24 cellular contexts compared by ENCODE assay signal in genomic region chr15:29651476-29652072, GRCh38.
DNase-seq lines count a peak whose midpoint lies in the region; ATAC-seq and TF ChIP-seq lines count a peak whose summit lies in the region.
"Had no signal": no experiment of that assay in that cellular context is flagged by ENCODE, and none has a peak within 500 bp of the region (broad histone marks: within the 10 kb centered on the region; RNA-seq: fewer than 3 reads in every experiment).

No MANE protein-coding gene starts in this region.

- H3K27me3 ChIP-seq in endodermal cell (ENCODE audit: control insufficient read depth, insufficient read depth, low read length, poor library complexity, severe bottlenecking), result no peaks in the 10 kb centered on the region
- H3K27me3 ChIP-seq: BLaER1 treated with 17β-estradiol and CSF1 and Interleukin-3, amounts not matched to agents 10 nM and 100 nM; SJSA1 had no signal

- no peak overlapping the region for H3K4me3 ChIP-seq in endodermal cell (ENCODE audit: low read length)
- H3K4me3 ChIP-seq: BLaER1 treated with 17β-estradiol and CSF1 and Interleukin-3, amounts not matched to agents 10 nM and 100 nM; K562; SJSA1 had no signal

- H3K27me3 Mint-ChIP-seq in natural killer cell treated with Interleukin-12 subunit alpha and Interleukin-12 subunit beta and Interleukin-15 and Interleukin-18, amount 100 ng/mL, for 72 hours, result peaks cover 7% of the 10 kb centered on the region in 2 donors
- H3K27me3 Mint-ChIP-seq in natural killer cell (ENCODE audit: low read depth in 2 of 2) (peaks cover 0 to 7% of the 10 kb centered on the region in 2 donors), endodermal cell (ENCODE audit: insufficient read depth) (peaks cover 1% of the 10 kb centered on the region)
- H3K27me3 Mint-ChIP-seq in activated CD4-positive, alpha-beta memory T cell treated with anti-CD3 and anti-CD28 coated beads for 36 hours, result no peaks in the 10 kb centered on the region

- peak; percentile 36 to 45 for ATAC-seq in natural killer cell treated with Interleukin-12 subunit alpha and Interleukin-12 subunit beta and Interleukin-15 and Interleukin-18, amount 100 ng/mL, for 72 hours
- ATAC-seq in natural killer cell, result no peak
- ATAC-seq in stimulated activated effector memory CD8-positive, alpha-beta T cell treated with anti-CD3 and anti-CD28 coated beads, Interleukin-12 subunit alpha, Interleukin-12 subunit beta, amount 100 ng/mL, for 72 hours, result peak; percentile 21
- ATAC-seq: K562, PC-3 had no signal

- no peaks in the 10 kb centered on the region for H3K4me1 ChIP-seq in endodermal cell (ENCODE audit: control insufficient read depth, insufficient read depth, low read length)
- H3K4me1 ChIP-seq: BLaER1 treated with 17β-estradiol and CSF1 and Interleukin-3, amounts not matched to agents 10 nM and 100 nM; SJSA1 had no signal

- CTCF ChIA-PET in activated CD4-positive, alpha-beta memory T cell treated with anti-CD3 and anti-CD28 coated beads for 36 hours (lab: Charles Lee), result no interaction called here

- 89 to 96% methylated on average over 3 to 11 of the region's 11 CpGs for WGBS in endodermal cell (ENCODE audit: insufficient coverage in 1 of 2, insufficient read length in 1 of 2), 2 experiments

- no peak overlapping the region for H3K27ac Mint-ChIP-seq in natural killer cell treated with Interleukin-12 subunit alpha and Interleukin-12 subunit beta and Interleukin-15 and Interleukin-18, amount 100 ng/mL, for 72 hours
- no peak overlapping the region for H3K27ac Mint-ChIP-seq in natural killer cell
- no peak overlapping the region for H3K27ac Mint-ChIP-seq in endodermal cell
- H3K27ac Mint-ChIP-seq in stimulated activated effector memory CD8-positive, alpha-beta T cell treated with anti-CD3 and anti-CD28 coated beads, Interleukin-12 subunit alpha, Interleukin-12 subunit beta, amount 100 ng/mL, for 72 hours, result no peak overlapping the region
- no peak overlapping the region for H3K27ac Mint-ChIP-seq in activated CD4-positive, alpha-beta memory T cell treated with anti-CD3 and anti-CD28 coated beads for 36 hours
- H3K27ac Mint-ChIP-seq: CD4-positive, alpha-beta T cell had no signal

- H3K4me3 Mint-ChIP-seq in natural killer cell treated with Interleukin-12 subunit alpha and Interleukin-12 subunit beta and Interleukin-15 and Interleukin-18, amount 100 ng/mL, for 72 hours, result no peak overlapping the region
- H3K4me3 Mint-ChIP-seq in natural killer cell (no peak overlapping the region), endodermal cell (no peak overlapping the region)
- H3K4me3 Mint-ChIP-seq in stimulated activated effector memory CD8-positive, alpha-beta T cell treated with anti-CD3 and anti-CD28 coated beads, Interleukin-12 subunit alpha, Interleukin-12 subunit beta, amount 100 ng/mL, for 72 hours, result no peak overlapping the region
- no peak overlapping the region for H3K4me3 Mint-ChIP-seq in activated CD4-positive, alpha-beta memory T cell treated with anti-CD3 and anti-CD28 coated beads for 36 hours
- H3K4me3 Mint-ChIP-seq: CD4-positive, alpha-beta T cell had no signal

- peaks cover 0 to 2% of the 10 kb centered on the region in 2 donors for H3K4me1 Mint-ChIP-seq in natural killer cell treated with Interleukin-12 subunit alpha and Interleukin-12 subunit beta and Interleukin-15 and Interleukin-18, amount 100 ng/mL, for 72 hours (ENCODE audit: low read depth in 2 of 2)
- no peaks in the 10 kb centered on the region for H3K4me1 Mint-ChIP-seq in natural killer cell
- peaks cover under 1% of the 10 kb centered on the region for H3K4me1 Mint-ChIP-seq in endodermal cell
- no peaks in the 10 kb centered on the region for H3K4me1 Mint-ChIP-seq in stimulated activated effector memory CD8-positive, alpha-beta T cell treated with anti-CD3 and anti-CD28 coated beads, Interleukin-12 subunit alpha, Interleukin-12 subunit beta, amount 100 ng/mL, for 72 hours
- no peaks in the 10 kb centered on the region for H3K4me1 Mint-ChIP-seq in activated CD4-positive, alpha-beta memory T cell treated with anti-CD3 and anti-CD28 coated beads for 36 hours (ENCODE audit: low read depth)

- no peak overlapping the region for H3K9ac ChIP-seq in endodermal cell (ENCODE audit: extremely low read depth, low read length, poor library complexity, severe bottlenecking)
- H3K9ac ChIP-seq: BLaER1 treated with 17β-estradiol and CSF1 and Interleukin-3, amounts not matched to agents 10 nM and 100 nM had no signal

- no peaks in the 10 kb centered on the region for H3K36me3 ChIP-seq in endodermal cell (ENCODE audit: control insufficient read depth, insufficient read depth, low read length)
- H3K36me3 ChIP-seq: BLaER1 treated with 17β-estradiol and CSF1 and Interleukin-3, amounts not matched to agents 10 nM and 100 nM; SJSA1 had no signal

- no peaks in the 10 kb centered on the region for H3K9me3 ChIP-seq in endodermal cell (ENCODE audit: control insufficient read depth, low read length)
- H3K9me3 ChIP-seq: SJSA1 had no signal

- intact Hi-C loops in natural killer cell (cut with micrococcal nuclease), result no loop called here
- intact Hi-C loops in activated CD4-positive, alpha-beta memory T cell treated with anti-CD3 and anti-CD28 coated beads for 36 hours (cut with micrococcal nuclease), result no loop called here

- DNase-seq in natural killer cell treated with Interleukin-12 subunit alpha and Interleukin-12 subunit beta and Interleukin-15 and Interleukin-18, amount 100 ng/mL, for 72 hours (ENCODE audit: low spot score), result no peak
- DNase-seq in natural killer cell, result no peak
- DNase-seq in endodermal cell, result peak; percentile 73
- no peak for DNase-seq in stimulated activated effector memory CD8-positive, alpha-beta T cell treated with anti-CD3 and anti-CD28 coated beads, Interleukin-12 subunit alpha, Interleukin-12 subunit beta, amount 100 ng/mL, for 72 hours (ENCODE audit: low spot score in 2 of 2)
- DNase-seq in OCI-M1 (lab: John Stamatoyannopoulos, UW), result no peak
- DNase-seq in 8988T, result no peak
- DNase-seq in activated CD4-positive, alpha-beta memory T cell treated with anti-CD3 and anti-CD28 coated beads for 36 hours, result no peak
- DNase-seq: AML-193; CD4-positive, alpha-beta T cell; DMS53; GOT3; Kasumi-1; NCI-H1092 treated with DMSO at 0.1 percent for 48 hours; NCI-H1436 treated with DMSO at 0.1 percent for 48 hours; NCI-H1930; NCI-H2107; NCI-H446; NCI-H524 treated with DMSO at 0.1 percent for 48 hours; NCI-H774; PC-3 had no signal

- no peaks in the 10 kb centered on the region for H3K36me3 Mint-ChIP-seq in natural killer cell treated with Interleukin-12 subunit alpha and Interleukin-12 subunit beta and Interleukin-15 and Interleukin-18, amount 100 ng/mL, for 72 hours
- H3K36me3 Mint-ChIP-seq in natural killer cell, result no peaks in the 10 kb centered on the region
- no peaks in the 10 kb centered on the region for H3K36me3 Mint-ChIP-seq in endodermal cell (ENCODE audit: low read depth)
- H3K36me3 Mint-ChIP-seq in stimulated activated effector memory CD8-positive, alpha-beta T cell treated with anti-CD3 and anti-CD28 coated beads, Interleukin-12 subunit alpha, Interleukin-12 subunit beta, amount 100 ng/mL, for 72 hours, result no peaks in the 10 kb centered on the region
- no peaks in the 10 kb centered on the region for H3K36me3 Mint-ChIP-seq in activated CD4-positive, alpha-beta memory T cell treated with anti-CD3 and anti-CD28 coated beads for 36 hours

- H3K9me3 Mint-ChIP-seq in natural killer cell treated with Interleukin-12 subunit alpha and Interleukin-12 subunit beta and Interleukin-15 and Interleukin-18, amount 100 ng/mL, for 72 hours, result peaks cover 6% of the 10 kb centered on the region
- H3K9me3 Mint-ChIP-seq in natural killer cell (peaks cover 0 to 2% of the 10 kb centered on the region in 2 donors), endodermal cell (peaks cover 9% of the 10 kb centered on the region)
- H3K9me3 Mint-ChIP-seq in stimulated activated effector memory CD8-positive, alpha-beta T cell treated with anti-CD3 and anti-CD28 coated beads, Interleukin-12 subunit alpha, Interleukin-12 subunit beta, amount 100 ng/mL, for 72 hours, result peaks cover 10% of the 10 kb centered on the region
- peaks cover 11% of the 10 kb centered on the region for H3K9me3 Mint-ChIP-seq in activated CD4-positive, alpha-beta memory T cell treated with anti-CD3 and anti-CD28 coated beads for 36 hours

- POLR2A ChIA-PET in activated CD4-positive, alpha-beta memory T cell treated with anti-CD3 and anti-CD28 coated beads for 36 hours (lab: Charles Lee), result no interaction called here

- TF ChIP-seq CTCF in natural killer cell (IDR thresholded peaks at IDR 0.05) (no peak), endodermal cell (conservative IDR thresholded peaks at IDR 0.05) (no peak)

- no peak overlapping the region for H3K27ac ChIP-seq in endodermal cell (ENCODE audit: low read depth, low read length)
- H3K27ac ChIP-seq: BLaER1 treated with 17β-estradiol and CSF1 and Interleukin-3, amounts not matched to agents 10 nM and 100 nM; HL-60; SJSA1 had no signal

Comparison
In these comparisons a context has a peak if more than half of its experiments do, and no peak if none do; other contexts are left out.
1. ATAC-seq: peak in natural killer cell treated with Interleukin-12 subunit alpha and Interleukin-12 subunit beta and Interleukin-15 and Interleukin-18, amount 100 ng/mL, for 72 hours (2 of 2) and stimulated activated effector memory CD8-positive, alpha-beta T cell treated with anti-CD3 and anti-CD28 coated beads, Interleukin-12 subunit alpha, Interleukin-12 subunit beta, amount 100 ng/mL, for 72 hours (single experiment); none in natural killer cell (0 of 3).